Comparison of ENCODE assay signal across 1 cellular context in genomic region chr17:53344778-53345177, GRCh38.
TF ChIP-seq lines count a peak whose summit lies in the region.

No MANE protein-coding gene starts in this region.

TF ChIP-seq in GM23338, 12 proteins besides CTCF, POLR2A, EP300 and RAD21 (continued from another document):
- TF ChIP-seq ZNF462 (CRISPR knock-in tag; IDR thresholded peaks at IDR 0.05) (no peak), EZH2phosphoT487 (IDR thresholded peaks at IDR 0.05; ENCODE audit: unreplicated experiment) (no peak), ETS1 (IDR thresholded peaks at IDR 0.05) (no peak), ZNF114 (CRISPR knock-in tag; IDR thresholded peaks at IDR 0.05) (no peak), STAT1 (IDR thresholded peaks at IDR 0.05; ENCODE audit: unreplicated experiment) (no peak), JUNB (IDR thresholded peaks at IDR 0.05; ENCODE audit: unreplicated experiment) (no peak), CREB1 (CRISPR knock-in tag; IDR thresholded peaks at IDR 0.05; ENCODE audit: low read depth) (no peak)
